Comparison of ENCODE assay signal across 8 cellular contexts in the genomic region with DNA sequence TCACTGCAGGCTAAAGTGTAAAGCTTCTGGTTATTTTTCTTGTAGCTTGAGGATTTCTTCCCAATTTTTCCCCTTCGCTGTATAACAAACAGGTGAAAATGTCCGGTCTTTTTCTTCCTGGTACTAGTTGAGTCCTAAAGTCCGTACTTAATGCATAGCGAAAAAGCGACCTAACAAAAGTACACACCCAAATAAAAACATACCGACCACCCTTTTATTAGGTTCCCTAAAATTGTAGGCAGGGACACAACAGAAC. TPM values are rescaled to one million over a fixed set of nuclear protein-coding genes. Genes with fewer than 3 reads are reported as not detected.
DNase-seq lines count a peak whose midpoint lies in the region; ATAC-seq, FAIRE-seq and TF ChIP-seq lines count a peak whose summit lies in the region.

No MANE protein-coding gene starts in this region.

- no peaks in the 10 kb centered on the region for H3K27me3 Mint-ChIP-seq in Caco-2 (ENCODE audit: insufficient read depth, unreplicated experiment)

- BruUV-seq in Caco-2 (replicated peaks; lab: Mats Ljungman, UMichigan): no TSS peak

- peaks cover 57% of the 10 kb centered on the region for H3K36me3 Mint-ChIP-seq in Caco-2 (ENCODE audit: insufficient read depth, unreplicated experiment)

- intact Hi-C loops in Caco-2 (cut with micrococcal nuclease; ENCODE audit: unreplicated experiment) (loop anchor here (5.0 kb wide), 1 partner anchor 48 kb away; no protein-coding TSS in a partner anchor), pancreas (cut with DNase I) (no loop called here)

- no peak for ATAC-seq in pancreas
- ATAC-seq in HG03521 (IDR thresholded peaks at IDR 0.05; ENCODE audit: unreplicated experiment): no peak
- no peak for ATAC-seq in HG02588 (IDR thresholded peaks at IDR 0.05; ENCODE audit: unreplicated experiment)

- H3K9me3 Mint-ChIP-seq in Caco-2 (ENCODE audit: unreplicated experiment): no peaks in the 10 kb centered on the region

- peak overlapping the region; percentile 83 for H3K27ac Mint-ChIP-seq in Caco-2 (ENCODE audit: unreplicated experiment)

- WGBS in pancreas, 2 donors: 0 to 1% methylated on average over 6 of the region's 6 CpGs

- peak overlapping the region; percentile 58 for H3K4me3 ChIP-seq in Caco-2 (ENCODE audit: low read depth, low read length)
- H3K4me3 ChIP-seq in pancreas: peak overlapping the region; percentile 79 to 96 (median 94)

- POLR2A ChIA-PET in Caco-2 (lab: Charles Lee): interaction anchor here (0.6 to 1.0 kb wide), 2 partner anchors 18 to 23 kb away, joined by 3 to 8 read pairs; no protein-coding TSS in a partner anchor

- DNase-seq in Caco-2 (no peak), epithelial cell of prostate (ENCODE audit: low read depth, low spot score) (no peak), pancreas (no peak), amniotic stem cell (lab: John Stamatoyannopoulos, UW) (no peak), NCI-H146 (lab: John Stamatoyannopoulos, UW) (no peak)

- peak overlapping the region; percentile 98 for H3K27ac ChIP-seq in epithelial cell of prostate
- peak overlapping the region; percentile 82 to 94 (median 92) for H3K27ac ChIP-seq in pancreas

- no peak for FAIRE-seq in pancreas (lab: Jason Lieb, UNC)

- H3K27me3 ChIP-seq in Caco-2 (replicated peaks; ENCODE audit: control insufficient read depth, insufficient read depth, low read length) (no peaks in the 10 kb centered on the region), pancreas (no peaks in the 10 kb centered on the region)

- CTCF ChIA-PET in Caco-2 (lab: Charles Lee): no interaction called here

- peak overlapping the region; percentile 91 for H3K4me3 Mint-ChIP-seq in Caco-2 (ENCODE audit: unreplicated experiment)

- H3K4me1 Mint-ChIP-seq in Caco-2 (ENCODE audit: low read depth, unreplicated experiment): peaks cover 14% of the 10 kb centered on the region

- H3K36me3 ChIP-seq in Caco-2 (ENCODE audit: control insufficient read depth, insufficient read depth, low read length) (peaks cover 2% of the 10 kb centered on the region), pancreas (no peaks in the 10 kb centered on the region)

- H3K9me3 ChIP-seq in Caco-2 (no peaks in the 10 kb centered on the region), pancreas (no peaks in the 10 kb centered on the region)

- H3K4me1 ChIP-seq in Caco-2 (peaks cover 16% of the 10 kb centered on the region; the same call in 1 of the 2 replicates), pancreas (peaks cover 14 to 40% (median 28%) of the 10 kb centered on the region in 3 donors)

- TF ChIP-seq CTCF in Caco-2 (IDR thresholded peaks at IDR 0.05; ENCODE audit: insufficient read depth in 1 of 2, low read depth in 1 of 2, low read length in 1 of 2, severe bottlenecking in 1 of 2, unreplicated experiment in 1 of 2) (no peak), pancreas (IDR thresholded peaks at IDR 0.05) (no peak)

TF ChIP-seq in PFSK-1, 5 proteins besides CTCF, POLR2A, EP300 and RAD21:
- no peak for TF ChIP-seq SIN3A (IDR thresholded peaks at IDR 0.05; ENCODE audit: borderline replicate concordance, insufficient read depth, low read length)
- TF ChIP-seq TAF1 (IDR thresholded peaks at IDR 0.05; ENCODE audit: borderline replicate concordance, insufficient read depth, low read length): peak; percentile 38; the same call in 1 of the 2 replicates

RNA-seq across cellular contexts. Expression of gene BTF3L4, which starts 0.3 kb away (rescaled TPM):
- total RNA-seq in Caco-2 (2022): 55.3 and 73.7 TPM in 2 replicates
- polyA plus RNA-seq in PFSK-1 (2012; ENCODE audit: insufficient read length, low read depth): 52.1 TPM
- total RNA-seq in pancreas: 10 to 100 TPM; 15.8 to 29.7 (median 21.2) TPM
- 10 to 100 TPM; 23.4 to 26.7 TPM for polyA plus RNA-seq in pancreas

RNA-seq across cellular contexts. Expression of gene TXNDC12, which starts 0.8 kb away (rescaled TPM):
- total RNA-seq in Caco-2 (2022) (54.3 and 61.1 TPM in 2 replicates), pancreas (10 to 100 TPM; 25.7 to 39.4 (median 34.9) TPM)
- polyA plus RNA-seq in PFSK-1 (2012; ENCODE audit: insufficient read length, low read depth): 58.9 TPM
- 10 to 100 TPM in 1 of 2 donors, 1 to 10 TPM in 1; 9.9 to 17.0 TPM for polyA plus RNA-seq in pancreas

RNA-seq across cellular contexts. Expression of gene KTI12, which starts 22.2 kb away (rescaled TPM):
- 10.1 and 11.8 TPM in 2 replicates for total RNA-seq in Caco-2 (2022)
- 16.9 TPM for polyA plus RNA-seq in PFSK-1 (2012; ENCODE audit: insufficient read length, low read depth)
- 1 to 10 TPM; 2.3 to 4.7 (median 3.4) TPM for total RNA-seq in pancreas
- 1 to 10 TPM; 3.1 to 7.1 TPM for polyA plus RNA-seq in pancreas
